Comparison of ENCODE assay signal across 23 cellular contexts in genomic region chr7:98458090-98458875, GRCh38.
"Had no signal": no experiment of that assay in that cellular context is flagged by ENCODE, and none has a peak within 500 bp of the region (broad histone marks: within the 10 kb centered on the region; RNA-seq: fewer than 3 reads in every experiment).

No MANE protein-coding gene starts in this region.

- H3K36me3 ChIP-seq: heart right ventricle, neutrophil, ovary, prostate gland, thyroid gland, upper lobe of right lung had no signal

- DNase-seq: activated B cell treated with CpG ODN at 0.5 μM for 24 hours; activated CD4-positive, alpha-beta T cell treated with anti-CD3 and anti-CD28 coated beads for 36 hours; activated CD4-positive, alpha-beta T cell treated with anti-CD3 and anti-CD28 coated beads, Interleukin-2, amount 50 U/mL, for 48 hours; activated effector memory CD4-positive, alpha-beta T cell treated with Interleukin-2 at 50 U/mL for 16 hours; activated naive CD4-positive, alpha-beta T cell treated with anti-CD3 and anti-CD28 coated beads for 36 hours; activated naive CD8-positive, alpha-beta T cell treated with anti-CD3 and anti-CD28 coated beads, Interleukin-2, amount 10 ng/mL, durations not matched to agents 7 days and 5 days; activated T-cell treated with anti-CD3 and anti-CD28 coated beads, Interleukin-2, amount 50 U/mL, for 72 hours; amniotic stem cell; cerebellar nuclear complex; heart right ventricle; left colon; ovary; stimulated activated CD4-positive, alpha-beta T cell treated with anti-CD3 and anti-CD28 coated beads, Interleukin-4, amount 100 ng/mL, for 4 hours; stimulated activated naive CD8-positive, alpha-beta T cell treated with anti-CD3 and anti-CD28 coated beads, Interleukin-15, Interleukin-2, amounts not matched to agents 100 U/mL and 50 U/mL, for 24 hours; thyroid gland; upper lobe of right lung had no signal

- H3K9me3 ChIP-seq: heart right ventricle, neutrophil, ovary, prostate gland, thyroid gland, upper lobe of right lung had no signal

- H3K4me1 ChIP-seq: heart right ventricle, prostate gland, thyroid gland, upper lobe of right lung had no signal

- ATAC-seq: activated CD4-positive, alpha-beta T cell treated with anti-CD3 and anti-CD28 coated beads for 36 hours; activated T-cell treated with anti-CD3 and anti-CD28 coated beads, Interleukin-2, amount 50 U/mL, for 72 hours; heart right ventricle; left colon; natural killer cell treated with Interleukin-12 subunit alpha and Interleukin-12 subunit beta and Interleukin-15 and Interleukin-18, amount 100 ng/mL, for 72 hours; stimulated activated naive CD8-positive, alpha-beta T cell treated with anti-CD3 and anti-CD28 coated beads, Interleukin-15, Interleukin-2, amounts not matched to agents 100 U/mL and 50 U/mL, for 24 hours; upper lobe of right lung had no signal

- H3K27ac ChIP-seq: epithelial cell of prostate, heart right ventricle, neutrophil, ovary, prostate gland, thyroid gland, upper lobe of right lung had no signal

- H3K27me3 ChIP-seq: neutrophil, ovary, thyroid gland, upper lobe of right lung had no signal

- FAIRE-seq: bronchial epithelial cell, keratinocyte, TTC549 had no signal

- H3K4me3 ChIP-seq: heart right ventricle, ovary, prostate gland, thyroid gland, upper lobe of right lung had no signal
